ENCODE assay signal across 9 cellular contexts in the genomic region with DNA sequence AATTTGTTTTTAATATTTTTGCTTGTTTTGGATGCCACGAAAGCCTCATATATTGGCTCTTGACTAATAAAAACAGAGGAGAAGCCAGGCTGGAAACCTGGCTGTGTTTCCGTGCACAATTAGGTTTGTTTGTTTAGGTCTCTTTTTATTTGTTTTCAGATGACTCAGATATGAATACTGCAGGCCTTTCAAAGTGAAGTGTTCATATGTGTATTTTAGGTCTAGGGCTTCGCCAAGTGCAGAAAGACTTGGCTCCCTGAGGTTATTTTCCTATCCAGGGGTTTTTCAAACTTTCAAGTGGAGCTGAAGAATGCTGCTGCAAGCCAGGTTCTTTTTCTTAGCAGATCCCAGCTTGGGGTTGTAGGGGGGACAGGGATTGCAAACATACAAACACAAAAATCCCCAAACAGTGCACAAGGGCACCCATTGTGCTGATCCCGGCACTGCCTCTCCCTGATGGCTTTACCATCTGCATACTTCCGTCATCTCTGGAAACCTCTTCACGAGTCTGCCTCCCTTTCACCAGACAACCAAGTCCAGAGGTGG.
A peak's percentile ranks its signal among the peaks of the same experiment; 100 is the strongest.
DNase-seq lines count a peak whose midpoint lies in the region; ATAC-seq and TF ChIP-seq lines count a peak whose summit lies in the region.
"Had no signal": no experiment of that assay in that cellular context is flagged by ENCODE, and none has a peak within 500 bp of the region (broad histone marks: within the 10 kb centered on the region; RNA-seq: fewer than 3 reads in every experiment).

No MANE protein-coding gene starts in this region.

- in situ Hi-C loops in astrocyte of the spinal cord (cut with HindIII; ENCODE audit: low sequenced_read_pairs) = no loop called here
- in situ Hi-C loops in GM13976 (cut with MboI; ENCODE audit: low sequenced_read_pairs, unreplicated experiment) = no loop called here

- H3K36me3 ChIP-seq in liver (ENCODE audit: control insufficient read depth in 4 of 4, insufficient read depth in 3 of 4, low read depth in 1 of 4, low read length in 3 of 4) = no peaks in the 10 kb centered on the region

- WGBS in liver = 31% methylated on average over 6 of the region's 6 CpGs

- H3K27ac Mint-ChIP-seq in activated T-cell treated with anti-CD3 and anti-CD28 coated beads, Interleukin-2, amount 50 U/mL, for 24 hours = no peak overlapping the region
- H3K27ac Mint-ChIP-seq: stimulated activated naive CD8-positive, alpha-beta T cell treated with anti-CD3 and anti-CD28 coated beads, Interleukin-15, Interleukin-2, amounts not matched to agents 100 ng/mL and 50 ng/mL, for 24 hours had no signal

- no peaks in the 10 kb centered on the region for H3K9me3 Mint-ChIP-seq in activated T-cell treated with anti-CD3 and anti-CD28 coated beads, Interleukin-2, amount 50 U/mL, for 24 hours
- H3K9me3 Mint-ChIP-seq: stimulated activated naive CD8-positive, alpha-beta T cell treated with anti-CD3 and anti-CD28 coated beads, Interleukin-15, Interleukin-2, amounts not matched to agents 100 ng/mL and 50 ng/mL, for 24 hours had no signal

- peaks cover 14% of the 10 kb centered on the region for H3K4me1 Mint-ChIP-seq in activated T-cell treated with anti-CD3 and anti-CD28 coated beads, Interleukin-2, amount 50 U/mL, for 24 hours (ENCODE audit: low read depth)

- H3K27ac ChIP-seq in liver (ENCODE audit: low read depth in 1 of 2, low read length in 2 of 2) = no peak overlapping the region

- no peak overlapping the region for H3K4me3 Mint-ChIP-seq in activated T-cell treated with anti-CD3 and anti-CD28 coated beads, Interleukin-2, amount 50 U/mL, for 24 hours
- H3K4me3 Mint-ChIP-seq: stimulated activated naive CD8-positive, alpha-beta T cell treated with anti-CD3 and anti-CD28 coated beads, Interleukin-15, Interleukin-2, amounts not matched to agents 100 ng/mL and 50 ng/mL, for 24 hours had no signal

- ATAC-seq in GM19035 (IDR thresholded peaks at IDR 0.05; ENCODE audit: unreplicated experiment) = no peak
- no peak for ATAC-seq in HG03439 (IDR thresholded peaks at IDR 0.05; ENCODE audit: unreplicated experiment)

- no peaks in the 10 kb centered on the region for H3K9me3 ChIP-seq in liver (ENCODE audit: control insufficient read depth in 4 of 4, low read length in 3 of 4)

- DNase-seq in AG08396 (ENCODE audit: low spot score) (peak; percentile 55), NCI-H1092 treated with DMSO at 0.1 percent for 48 hours (lab: John Stamatoyannopoulos, UW) (peak; percentile 77), astrocyte of the spinal cord (ENCODE audit: low read depth, low spot score) (peak; percentile 95), GM13976 (ENCODE audit: low spot score) (no peak)
- no peak for DNase-seq in activated T-cell treated with anti-CD3 and anti-CD28 coated beads, Interleukin-2, amount 50 U/mL, for 24 hours

- TF ChIP-seq CTCF in astrocyte of the spinal cord (IDR thresholded peaks at IDR 0.05; ENCODE audit: low read depth, low read length) (no peak), liver (IDR thresholded peaks at IDR 0.05; ENCODE audit: low read depth, low read length, missing input control) (no peak), GM13976 (IDR thresholded peaks at IDR 0.05; ENCODE audit: borderline replicate concordance, control extremely low read depth, extremely low read depth, insufficient read depth, missing control alignments) (no peak)

- H3K27me3 ChIP-seq in liver (ENCODE audit: control insufficient read depth in 4 of 4, insufficient read depth in 4 of 4, low read length in 3 of 4) = peaks cover 0 to 4% (median 0%) of the 10 kb centered on the region in 4 donors

- H3K36me3 Mint-ChIP-seq in activated T-cell treated with anti-CD3 and anti-CD28 coated beads, Interleukin-2, amount 50 U/mL, for 24 hours (ENCODE audit: low read depth) = no peaks in the 10 kb centered on the region

- peaks cover 5 to 13% (median 7%) of the 10 kb centered on the region in 4 donors for H3K4me1 ChIP-seq in liver (ENCODE audit: control insufficient read depth in 4 of 4, insufficient read depth in 4 of 4, low read length in 3 of 4)

- H3K9ac ChIP-seq in liver (ENCODE audit: low read depth in 1 of 2, low read length in 2 of 2) = no peak overlapping the region

- H3K4me3 ChIP-seq in astrocyte of the spinal cord (ENCODE audit: low read depth, low read length) = no peak overlapping the region
- no peak overlapping the region for H3K4me3 ChIP-seq in liver (ENCODE audit: low read depth in 1 of 3, low read length in 3 of 3)

- peaks cover 20% of the 10 kb centered on the region for H3K27me3 Mint-ChIP-seq in activated T-cell treated with anti-CD3 and anti-CD28 coated beads, Interleukin-2, amount 50 U/mL, for 24 hours

- no peak for TF ChIP-seq RAD21 in liver (IDR thresholded peaks at IDR 0.05)

TF ChIP-seq in liver, 16 proteins besides CTCF, POLR2A, EP300 and RAD21:
- peak in 1 of 2 donors; percentile 26 for TF ChIP-seq HNF4A (conservative IDR thresholded peaks at IDR 0.05)
- TF ChIP-seq, protein P1, sequence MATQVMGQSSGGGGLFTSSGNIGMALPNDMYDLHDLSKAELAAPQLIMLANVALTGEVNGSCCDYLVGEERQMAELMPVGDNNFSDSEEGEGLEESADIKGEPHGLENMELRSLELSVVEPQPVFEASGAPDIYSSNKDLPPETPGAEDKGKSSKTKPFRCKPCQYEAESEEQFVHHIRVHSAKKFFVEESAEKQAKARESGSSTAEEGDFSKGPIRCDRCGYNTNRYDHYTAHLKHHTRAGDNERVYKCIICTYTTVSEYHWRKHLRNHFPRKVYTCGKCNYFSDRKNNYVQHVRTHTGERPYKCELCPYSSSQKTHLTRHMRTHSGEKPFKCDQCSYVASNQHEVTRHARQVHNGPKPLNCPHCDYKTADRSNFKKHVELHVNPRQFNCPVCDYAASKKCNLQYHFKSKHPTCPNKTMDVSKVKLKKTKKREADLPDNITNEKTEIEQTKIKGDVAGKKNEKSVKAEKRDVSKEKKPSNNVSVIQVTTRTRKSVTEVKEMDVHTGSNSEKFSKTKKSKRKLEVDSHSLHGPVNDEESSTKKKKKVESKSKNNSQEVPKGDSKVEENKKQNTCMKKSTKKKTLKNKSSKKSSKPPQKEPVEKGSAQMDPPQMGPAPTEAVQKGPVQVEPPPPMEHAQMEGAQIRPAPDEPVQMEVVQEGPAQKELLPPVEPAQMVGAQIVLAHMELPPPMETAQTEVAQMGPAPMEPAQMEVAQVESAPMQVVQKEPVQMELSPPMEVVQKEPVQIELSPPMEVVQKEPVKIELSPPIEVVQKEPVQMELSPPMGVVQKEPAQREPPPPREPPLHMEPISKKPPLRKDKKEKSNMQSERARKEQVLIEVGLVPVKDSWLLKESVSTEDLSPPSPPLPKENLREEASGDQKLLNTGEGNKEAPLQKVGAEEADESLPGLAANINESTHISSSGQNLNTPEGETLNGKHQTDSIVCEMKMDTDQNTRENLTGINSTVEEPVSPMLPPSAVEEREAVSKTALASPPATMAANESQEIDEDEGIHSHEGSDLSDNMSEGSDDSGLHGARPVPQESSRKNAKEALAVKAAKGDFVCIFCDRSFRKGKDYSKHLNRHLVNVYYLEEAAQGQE (IDR thresholded peaks at IDR 0.05) = no peak
- no peak for TF ChIP-seq FOXA1 (IDR thresholded peaks at IDR 0.05)
- TF ChIP-seq JUND (IDR thresholded peaks at IDR 0.05) = peak; percentile 80 to 83
- TF ChIP-seq RXRA (IDR thresholded peaks at IDR 0.05) = peak in 1 of 2 donors; percentile 4

Comparison
In these comparisons a context has a peak if more than half of its experiments do, and no peak if none do; other contexts are left out.
1. DNase-seq: peak in AG08396 (single experiment), NCI-H1092 treated with DMSO at 0.1 percent for 48 hours (single experiment) and astrocyte of the spinal cord (single experiment); none in activated T-cell treated with anti-CD3 and anti-CD28 coated beads, Interleukin-2, amount 50 U/mL, for 24 hours (single experiment) and GM13976 (single experiment).